ENCODE assay signal across 14 cellular contexts in the genomic region with DNA sequence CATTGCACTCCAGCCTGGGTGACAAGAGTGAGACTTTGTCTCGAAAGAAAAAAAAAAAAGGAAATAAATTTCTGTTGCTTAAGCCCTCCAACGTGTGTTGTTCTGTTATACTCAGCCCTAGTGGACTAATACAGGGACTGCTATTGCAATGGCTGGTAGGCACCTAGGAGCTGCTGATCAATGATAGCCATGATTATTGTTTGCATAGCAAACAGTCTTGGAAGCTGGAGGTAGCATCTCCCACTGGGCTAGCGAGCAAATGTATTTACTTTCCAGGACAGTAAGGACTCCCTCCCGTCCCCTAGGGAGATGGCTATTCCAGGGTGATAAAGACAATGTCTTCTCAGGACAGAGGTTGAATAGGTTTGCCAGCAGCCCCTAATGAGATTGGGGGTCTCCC.
DNase-seq lines count a peak whose midpoint lies in the region; ATAC-seq, FAIRE-seq and TF ChIP-seq lines count a peak whose summit lies in the region.
"Had no signal": no experiment of that assay in that cellular context is flagged by ENCODE, and none has a peak within 500 bp of the region (broad histone marks: within the 10 kb centered on the region; RNA-seq: fewer than 3 reads in every experiment).

No MANE protein-coding gene starts in this region.

- ATAC-seq in GM18870 (IDR thresholded peaks at IDR 0.05; ENCODE audit: unreplicated experiment), result no peak
- ATAC-seq: body of pancreas; effector memory CD8-positive, alpha-beta T cell; HCT116; naive thymus-derived CD4-positive, alpha-beta T cell had no signal

- TF ChIP-seq CTCF in C4-2B (conservative IDR thresholded peaks at IDR 0.05) (no peak; the same call in 1 of the 2 replicates), choroid plexus epithelial cell (conservative IDR thresholded peaks at IDR 0.05; ENCODE audit: low read depth, low read length) (peak; percentile 20)

- DNase-seq in GM19239 (ENCODE audit: insufficient read length, low spot score) (no peak), NCI-H146 (lab: John Stamatoyannopoulos, UW) (peak; percentile 87), choroid plexus epithelial cell (ENCODE audit: low read depth) (no peak), cortex of kidney (lab: John Stamatoyannopoulos, UW) (no peak), amniotic stem cell (lab: John Stamatoyannopoulos, UW) (no peak), activated gamma-delta T cell treated with Interleukin-2 at 50 U/mL for 16 hours (no peak)
- DNase-seq: body of pancreas; effector memory CD8-positive, alpha-beta T cell; naive thymus-derived CD4-positive, alpha-beta T cell; stimulated activated CD4-positive, alpha-beta T cell treated with anti-CD3 and anti-CD28 coated beads, Interleukin-2, amount 100 ng/mL, for 24 hours; tibial artery had no signal

- H3K4me3 ChIP-seq in choroid plexus epithelial cell (ENCODE audit: low read depth, low read length), result no peak overlapping the region
- H3K4me3 ChIP-seq: body of pancreas, tibial artery had no signal

- peak; percentile 64 for FAIRE-seq in GM19239 (lab: Jason Lieb, UNC)

- H3K27ac ChIP-seq in C4-2B, result peak overlapping the region; percentile 45
- H3K27ac ChIP-seq: body of pancreas, tibial artery had no signal
